1 cellular context compared by ENCODE assay signal in the genomic region with DNA sequence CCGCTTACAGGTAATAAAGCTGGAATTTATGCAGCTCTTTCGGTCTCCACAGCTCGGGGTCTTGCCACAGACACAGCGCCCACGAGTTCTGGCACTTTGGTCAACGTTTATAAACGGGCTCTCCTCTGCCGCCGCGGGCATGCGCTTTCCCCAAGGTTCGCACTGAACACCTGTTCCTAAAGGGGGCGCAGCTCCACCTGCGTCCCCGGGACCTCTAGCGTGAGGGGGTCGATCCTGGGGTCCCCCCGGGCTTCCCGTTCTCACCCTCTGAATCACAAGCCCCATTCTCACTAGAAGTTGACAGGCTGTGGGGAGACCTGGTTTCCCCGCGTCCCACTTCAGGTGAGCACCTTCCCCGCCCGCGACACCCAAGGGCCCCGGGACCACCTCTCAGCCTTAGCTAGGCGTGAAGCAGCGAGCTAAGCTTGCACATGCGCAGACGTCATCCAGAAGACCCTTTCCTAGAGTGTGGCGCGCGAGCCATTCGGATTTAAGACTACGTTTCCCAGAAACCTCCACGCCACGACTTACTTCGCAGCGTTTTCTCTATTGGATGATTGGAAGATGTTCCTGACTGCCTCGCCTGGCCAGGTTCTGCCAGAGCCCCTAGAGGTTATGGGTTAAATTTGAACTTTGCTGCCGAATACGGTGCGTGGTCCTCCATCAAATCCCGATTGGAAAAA.
TF ChIP-seq lines count a peak whose summit lies in the region.

No MANE protein-coding gene starts in this region.

TF ChIP-seq in HepG2, 621 proteins besides CTCF, POLR2A, EP300 and RAD21 (continued from another document and continues in another):
- TF ChIP-seq ZNF772 (CRISPR knock-in tag; IDR thresholded peaks at IDR 0.05) (0 out of 2 replicates have a peak, but pooled peaks have one; percentile 13), GPN1 (CRISPR knock-in tag; IDR thresholded peaks at IDR 0.05; ENCODE audit: borderline replicate concordance) (no peak), DRAP1 (CRISPR knock-in tag; IDR thresholded peaks at IDR 0.05) (peak; percentile 47; the same call in 1 of the 2 replicates), ZNF205 (CRISPR knock-in tag; IDR thresholded peaks at IDR 0.05) (no peak), ZNF20 (CRISPR knock-in tag; IDR thresholded peaks at IDR 0.05) (no peak), SOX13 (IDR thresholded peaks at IDR 0.05) (no peak), SOX13 (CRISPR knock-in tag; conservative IDR thresholded peaks at IDR 0.05 in 1 of 2, IDR thresholded peaks at IDR 0.05 in 1 of 2) (no peak), SALL2 (CRISPR knock-in tag; IDR thresholded peaks at IDR 0.05) (no peak; the same call in 1 of the 2 replicates), ZNF510 (CRISPR knock-in tag; IDR thresholded peaks at IDR 0.05; ENCODE audit: low read depth) (no peak), POGZ (CRISPR knock-in tag; IDR thresholded peaks at IDR 0.05) (peak; percentile 75; the same call in 1 of the 2 replicates), KLF11 (CRISPR knock-in tag; IDR thresholded peaks at IDR 0.05) (no peak), HNF1B (CRISPR knock-in tag; IDR thresholded peaks at IDR 0.05) (peak; percentile 87), EED (CRISPR knock-in tag; IDR thresholded peaks at IDR 0.05) (no peak), ZNF337 (CRISPR knock-in tag; IDR thresholded peaks at IDR 0.05; ENCODE audit: borderline replicate concordance, low read depth) (peak; percentile 80; the same call in 1 of the 2 replicates), RFXAP (CRISPR knock-in tag; IDR thresholded peaks at IDR 0.05; ENCODE audit: borderline replicate concordance) (peak; percentile 56; the same call in 1 of the 2 replicates), ZNF335 (CRISPR knock-in tag; IDR thresholded peaks at IDR 0.05) (0 out of 2 replicates have a peak, but pooled peaks have one; percentile 15), KMT2A (CRISPR knock-in tag; IDR thresholded peaks at IDR 0.05) (no peak), ZNF10 (CRISPR knock-in tag; IDR thresholded peaks at IDR 0.05; ENCODE audit: borderline replicate concordance, low read depth) (no peak), ZNF597 (CRISPR knock-in tag; IDR thresholded peaks at IDR 0.05) (no peak), ZNF547 (CRISPR knock-in tag; IDR thresholded peaks at IDR 0.05) (peak; percentile 52; the same call in 1 of the 2 replicates), NPAS2 (CRISPR knock-in tag; IDR thresholded peaks at IDR 0.05; ENCODE audit: borderline replicate concordance) (no peak), ZKSCAN5 (CRISPR knock-in tag; IDR thresholded peaks at IDR 0.05) (no peak), GFI1 (CRISPR knock-in tag; IDR thresholded peaks at IDR 0.05; ENCODE audit: borderline replicate concordance) (no peak; the same call in 1 of the 2 replicates), GRHL1 (CRISPR knock-in tag; conservative IDR thresholded peaks at IDR 0.05) (no peak), HMG20A (CRISPR knock-in tag; IDR thresholded peaks at IDR 0.05; ENCODE audit: borderline replicate concordance) (no peak), ZMYM4 (CRISPR knock-in tag; IDR thresholded peaks at IDR 0.05) (peak; percentile 73), ZNF570 (CRISPR knock-in tag; IDR thresholded peaks at IDR 0.05; ENCODE audit: borderline replicate concordance) (no peak), EZH2 (conservative IDR thresholded peaks at IDR 0.05; ENCODE audit: low read depth, low read length) (no peak), ZNF557 (CRISPR knock-in tag; IDR thresholded peaks at IDR 0.05) (peak; percentile 20; the same call in 1 of the 2 replicates), STAG1 (CRISPR knock-in tag; IDR thresholded peaks at IDR 0.05) (peak; percentile 34; the same call in 1 of the 2 replicates), ZNF101 (CRISPR knock-in tag; IDR thresholded peaks at IDR 0.05; ENCODE audit: borderline replicate concordance, low read depth) (no peak), CCAR2 (optimal IDR thresholded peaks at IDR 0.05; ENCODE audit: low read depth, low read length) (no peak), ZBTB1 (CRISPR knock-in tag; IDR thresholded peaks at IDR 0.05; ENCODE audit: borderline replicate concordance) (no peak), ZNF562 (CRISPR knock-in tag; IDR thresholded peaks at IDR 0.05; ENCODE audit: borderline replicate concordance) (no peak), ZSCAN20 (CRISPR knock-in tag; IDR thresholded peaks at IDR 0.05; ENCODE audit: borderline replicate concordance) (no peak), ZNF672 (CRISPR knock-in tag; IDR thresholded peaks at IDR 0.05) (no peak), ZNF572 (CRISPR knock-in tag; IDR thresholded peaks at IDR 0.05) (peak; percentile 70; the same call in 1 of the 2 replicates), GTF2F1 (IDR thresholded peaks at IDR 0.05; ENCODE audit: low read length) (no peak)
- TF ChIP-seq, protein P1, sequence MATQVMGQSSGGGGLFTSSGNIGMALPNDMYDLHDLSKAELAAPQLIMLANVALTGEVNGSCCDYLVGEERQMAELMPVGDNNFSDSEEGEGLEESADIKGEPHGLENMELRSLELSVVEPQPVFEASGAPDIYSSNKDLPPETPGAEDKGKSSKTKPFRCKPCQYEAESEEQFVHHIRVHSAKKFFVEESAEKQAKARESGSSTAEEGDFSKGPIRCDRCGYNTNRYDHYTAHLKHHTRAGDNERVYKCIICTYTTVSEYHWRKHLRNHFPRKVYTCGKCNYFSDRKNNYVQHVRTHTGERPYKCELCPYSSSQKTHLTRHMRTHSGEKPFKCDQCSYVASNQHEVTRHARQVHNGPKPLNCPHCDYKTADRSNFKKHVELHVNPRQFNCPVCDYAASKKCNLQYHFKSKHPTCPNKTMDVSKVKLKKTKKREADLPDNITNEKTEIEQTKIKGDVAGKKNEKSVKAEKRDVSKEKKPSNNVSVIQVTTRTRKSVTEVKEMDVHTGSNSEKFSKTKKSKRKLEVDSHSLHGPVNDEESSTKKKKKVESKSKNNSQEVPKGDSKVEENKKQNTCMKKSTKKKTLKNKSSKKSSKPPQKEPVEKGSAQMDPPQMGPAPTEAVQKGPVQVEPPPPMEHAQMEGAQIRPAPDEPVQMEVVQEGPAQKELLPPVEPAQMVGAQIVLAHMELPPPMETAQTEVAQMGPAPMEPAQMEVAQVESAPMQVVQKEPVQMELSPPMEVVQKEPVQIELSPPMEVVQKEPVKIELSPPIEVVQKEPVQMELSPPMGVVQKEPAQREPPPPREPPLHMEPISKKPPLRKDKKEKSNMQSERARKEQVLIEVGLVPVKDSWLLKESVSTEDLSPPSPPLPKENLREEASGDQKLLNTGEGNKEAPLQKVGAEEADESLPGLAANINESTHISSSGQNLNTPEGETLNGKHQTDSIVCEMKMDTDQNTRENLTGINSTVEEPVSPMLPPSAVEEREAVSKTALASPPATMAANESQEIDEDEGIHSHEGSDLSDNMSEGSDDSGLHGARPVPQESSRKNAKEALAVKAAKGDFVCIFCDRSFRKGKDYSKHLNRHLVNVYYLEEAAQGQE (IDR thresholded peaks at IDR 0.05; ENCODE audit: borderline replicate concordance in 1 of 2, low read depth in 1 of 2, low read length in 2 of 2), result no peak
- TF ChIP-seq, protein P2, sequence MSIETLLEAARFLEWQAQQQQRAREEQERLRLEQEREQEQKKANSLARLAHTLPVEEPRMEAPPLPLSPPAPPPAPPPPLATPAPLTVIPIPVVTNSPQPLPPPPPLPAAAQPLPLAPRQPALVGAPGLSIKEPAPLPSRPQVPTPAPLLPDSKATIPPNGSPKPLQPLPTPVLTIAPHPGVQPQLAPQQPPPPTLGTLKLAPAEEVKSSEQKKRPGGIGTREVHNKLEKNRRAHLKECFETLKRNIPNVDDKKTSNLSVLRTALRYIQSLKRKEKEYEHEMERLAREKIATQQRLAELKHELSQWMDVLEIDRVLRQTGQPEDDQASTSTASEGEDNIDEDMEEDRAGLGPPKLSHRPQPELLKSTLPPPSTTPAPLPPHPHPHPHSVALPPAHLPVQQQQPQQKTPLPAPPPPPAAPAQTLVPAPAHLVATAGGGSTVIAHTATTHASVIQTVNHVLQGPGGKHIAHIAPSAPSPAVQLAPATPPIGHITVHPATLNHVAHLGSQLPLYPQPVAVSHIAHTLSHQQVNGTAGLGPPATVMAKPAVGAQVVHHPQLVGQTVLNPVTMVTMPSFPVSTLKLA (IDR thresholded peaks at IDR 0.05), result no peak
- TF ChIP-seq, protein P3, sequence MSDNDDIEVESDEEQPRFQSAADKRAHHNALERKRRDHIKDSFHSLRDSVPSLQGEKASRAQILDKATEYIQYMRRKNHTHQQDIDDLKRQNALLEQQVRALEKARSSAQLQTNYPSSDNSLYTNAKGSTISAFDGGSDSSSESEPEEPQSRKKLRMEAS (IDR thresholded peaks at IDR 0.05), result peak; percentile 75
- TF ChIP-seq, protein P4, sequence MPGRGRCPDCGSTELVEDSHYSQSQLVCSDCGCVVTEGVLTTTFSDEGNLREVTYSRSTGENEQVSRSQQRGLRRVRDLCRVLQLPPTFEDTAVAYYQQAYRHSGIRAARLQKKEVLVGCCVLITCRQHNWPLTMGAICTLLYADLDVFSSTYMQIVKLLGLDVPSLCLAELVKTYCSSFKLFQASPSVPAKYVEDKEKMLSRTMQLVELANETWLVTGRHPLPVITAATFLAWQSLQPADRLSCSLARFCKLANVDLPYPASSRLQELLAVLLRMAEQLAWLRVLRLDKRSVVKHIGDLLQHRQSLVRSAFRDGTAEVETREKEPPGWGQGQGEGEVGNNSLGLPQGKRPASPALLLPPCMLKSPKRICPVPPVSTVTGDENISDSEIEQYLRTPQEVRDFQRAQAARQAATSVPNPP (CRISPR knock-in tag; IDR thresholded peaks at IDR 0.05), result 0 out of 2 replicates have a peak, but pooled peaks have one; percentile 31
- TF ChIP-seq, protein P5, sequence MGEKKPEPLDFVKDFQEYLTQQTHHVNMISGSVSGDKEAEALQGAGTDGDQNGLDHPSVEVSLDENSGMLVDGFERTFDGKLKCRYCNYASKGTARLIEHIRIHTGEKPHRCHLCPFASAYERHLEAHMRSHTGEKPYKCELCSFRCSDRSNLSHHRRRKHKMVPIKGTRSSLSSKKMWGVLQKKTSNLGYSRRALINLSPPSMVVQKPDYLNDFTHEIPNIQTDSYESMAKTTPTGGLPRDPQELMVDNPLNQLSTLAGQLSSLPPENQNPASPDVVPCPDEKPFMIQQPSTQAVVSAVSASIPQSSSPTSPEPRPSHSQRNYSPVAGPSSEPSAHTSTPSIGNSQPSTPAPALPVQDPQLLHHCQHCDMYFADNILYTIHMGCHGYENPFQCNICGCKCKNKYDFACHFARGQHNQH (CRISPR knock-in tag; IDR thresholded peaks at IDR 0.05), result peak; percentile 72
